28 cellular contexts compared by ENCODE assay signal in genomic region chr12:13463189-13463588, GRCh38.
DNase-seq lines count a peak whose midpoint lies in the region; ATAC-seq, FAIRE-seq and TF ChIP-seq lines count a peak whose summit lies in the region.
"Had no signal": no experiment of that assay in that cellular context is flagged by ENCODE, and none has a peak within 500 bp of the region (broad histone marks: within the 10 kb centered on the region; RNA-seq: fewer than 3 reads in every experiment).

No MANE protein-coding gene starts in this region.

- DNase-seq in Right ventricle myocardium superior = peak; percentile 46
- DNase-seq in left ventricle myocardium inferior = no peak
- peak in 2 of 3 donors; percentile 22 to 74 for DNase-seq in right cardiac atrium
- DNase-seq in right atrium auricular region (ENCODE audit: low spot score) = no peak
- DNase-seq in lung (ENCODE audit: low spot score) = peak; percentile 11
- no peak for DNase-seq in aorta
- no peak for DNase-seq in small intestine
- no peak for DNase-seq in NCI-H128 (lab: John Stamatoyannopoulos, UW; ENCODE audit: unreplicated experiment)
- DNase-seq: 8988T; ACHN; BE2C; C1 segment of cervical spinal cord; CD4-positive, alpha-beta memory T cell; CD4-positive, CD25-positive, alpha-beta regulatory T cell; CD8-positive, alpha-beta memory T cell; COR-L47; DMS 273 treated with DMSO at 0.1 percent for 48 hours; DMS153; DMS53; DMS79; DND-41; EL; GDM1 had no signal

- peaks cover 14% of the 10 kb centered on the region for H3K27me3 ChIP-seq in left ventricle myocardium inferior (ENCODE audit: low read depth)
- no peaks in the 10 kb centered on the region for H3K27me3 ChIP-seq in right cardiac atrium (ENCODE audit: control insufficient read depth, insufficient read depth)
- H3K27me3 ChIP-seq in right atrium auricular region = no peaks in the 10 kb centered on the region
- H3K27me3 ChIP-seq in lung (ENCODE audit: control insufficient read depth, insufficient read depth) = no peaks in the 10 kb centered on the region
- H3K27me3 ChIP-seq in aorta (ENCODE audit: control insufficient read depth in 1 of 2, insufficient read depth in 2 of 2, low read length in 1 of 2) = peaks cover 0 to 1% of the 10 kb centered on the region in 2 donors
- H3K27me3 ChIP-seq in small intestine (ENCODE audit: control insufficient read depth in 2 of 2, insufficient read depth in 2 of 2, low read length in 2 of 2) = no peaks in the 10 kb centered on the region
- H3K27me3 ChIP-seq: BE2C, BLaER1 had no signal

- no peaks in the 10 kb centered on the region for H3K4me1 ChIP-seq in left ventricle myocardium inferior
- H3K4me1 ChIP-seq in right cardiac atrium (ENCODE audit: control insufficient read depth, insufficient read depth, low read length) = no peaks in the 10 kb centered on the region
- no peaks in the 10 kb centered on the region for H3K4me1 ChIP-seq in right atrium auricular region
- no peaks in the 10 kb centered on the region for H3K4me1 ChIP-seq in lung (ENCODE audit: control insufficient read depth in 2 of 2, insufficient read depth in 2 of 2, low read length in 2 of 2)
- H3K4me1 ChIP-seq in aorta (ENCODE audit: control insufficient read depth in 1 of 2, insufficient read depth in 2 of 2, low read length in 2 of 2) = no peaks in the 10 kb centered on the region
- no peaks in the 10 kb centered on the region for H3K4me1 ChIP-seq in small intestine (ENCODE audit: control insufficient read depth in 2 of 2, insufficient read depth in 1 of 2, low read depth in 1 of 2, low read length in 1 of 2)
- H3K4me1 ChIP-seq: BE2C, BLaER1 had no signal

- 60% methylated on average over 2 of the region's 2 CpGs for WGBS in right cardiac atrium
- WGBS in lung, 2 donors = 63 to 84% methylated on average over 2 of the region's 2 CpGs
- WGBS in aorta, 2 donors = 69 to 83% methylated on average over 2 of the region's 2 CpGs
- 71 to 83% (median 81%) methylated on average over 2 of the region's 2 CpGs for WGBS in small intestine, 3 donors

- H3K4me3 ChIP-seq in left ventricle myocardium inferior (no peak overlapping the region), right cardiac atrium (ENCODE audit: low read length) (no peak overlapping the region), right atrium auricular region (no peak overlapping the region), lung (no peak overlapping the region), aorta (ENCODE audit: low read length in 2 of 2) (no peak overlapping the region), small intestine (ENCODE audit: low read depth in 1 of 2, low read length in 2 of 2) (no peak overlapping the region)
- H3K4me3 ChIP-seq: BLaER1, GM12878 had no signal

- no peaks in the 10 kb centered on the region for H3K9me3 ChIP-seq in left ventricle myocardium inferior (replicated peaks)
- H3K9me3 ChIP-seq in right cardiac atrium (ENCODE audit: control insufficient read depth, low read length) = no peaks in the 10 kb centered on the region
- no peaks in the 10 kb centered on the region for H3K9me3 ChIP-seq in right atrium auricular region
- no peaks in the 10 kb centered on the region for H3K9me3 ChIP-seq in lung (ENCODE audit: control insufficient read depth in 2 of 2, insufficient read depth in 1 of 2, low read length in 1 of 2)
- H3K9me3 ChIP-seq in aorta (ENCODE audit: control insufficient read depth, low read length) = no peaks in the 10 kb centered on the region
- no peaks in the 10 kb centered on the region for H3K9me3 ChIP-seq in small intestine (ENCODE audit: control insufficient read depth, low read depth)
- H3K9me3 ChIP-seq: BE2C, BLaER1 had no signal

- FAIRE-seq in small intestine (lab: Jason Lieb, UNC) = no peak
- FAIRE-seq: A204.1, GM12878, GM12892, GM18507 had no signal

- ATAC-seq in Right ventricle myocardium superior (ENCODE audit: poor library complexity) = peak; percentile 73
- peak in 1 of 2 donors; percentile 66 for ATAC-seq in right cardiac atrium
- ATAC-seq in lung (ENCODE audit: insufficient read depth, low FRiP score) = no peak
- ATAC-seq in aorta (ENCODE audit: low FRiP score) = peak; percentile 38
- ATAC-seq: GM12878 had no signal

- no peak for TF ChIP-seq CTCF in left ventricle myocardium inferior (IDR thresholded peaks at IDR 0.05; ENCODE audit: borderline replicate concordance)
- TF ChIP-seq CTCF in right atrium auricular region (IDR thresholded peaks at IDR 0.05) = no peak
- TF ChIP-seq CTCF in lung (IDR thresholded peaks at IDR 0.05; ENCODE audit: control extremely low read depth, extremely low read depth) = no peak

- no peaks in the 10 kb centered on the region for H3K36me3 ChIP-seq in left ventricle myocardium inferior
- no peaks in the 10 kb centered on the region for H3K36me3 ChIP-seq in right atrium auricular region
- no peaks in the 10 kb centered on the region for H3K36me3 ChIP-seq in lung (ENCODE audit: control insufficient read depth in 2 of 2, insufficient read depth in 2 of 2, low read length in 2 of 2)
- H3K36me3 ChIP-seq in aorta (ENCODE audit: control insufficient read depth in 1 of 2, insufficient read depth in 2 of 2, low read length in 1 of 2) = no peaks in the 10 kb centered on the region
- no peaks in the 10 kb centered on the region for H3K36me3 ChIP-seq in small intestine (ENCODE audit: control insufficient read depth in 2 of 2, insufficient read depth in 2 of 2, low read length in 2 of 2)
- H3K36me3 ChIP-seq: BE2C, BLaER1 had no signal

- intact Hi-C loops in Right ventricle myocardium superior (cut with DNase I) (no loop called here), left ventricle myocardium inferior (cut with micrococcal nuclease) (no loop called here), right cardiac atrium (cut with DNase I) (no loop called here), aorta (cut with DNase I) (no loop called here)

- no peak overlapping the region for H3K27ac ChIP-seq in left ventricle myocardium inferior (replicated peaks)
- no peak overlapping the region for H3K27ac ChIP-seq in right cardiac atrium (ENCODE audit: low read length)
- no peak overlapping the region for H3K27ac ChIP-seq in right atrium auricular region
- no peak overlapping the region for H3K27ac ChIP-seq in lung (ENCODE audit: low read depth in 1 of 2, low read length in 1 of 2)
- no peak overlapping the region for H3K27ac ChIP-seq in aorta (ENCODE audit: low read depth in 1 of 2, low read length in 2 of 2)
- H3K27ac ChIP-seq in small intestine (ENCODE audit: low read depth in 1 of 2, low read length in 1 of 2) = no peak overlapping the region
- H3K27ac ChIP-seq: BLaER1 had no signal

Comparison
In these comparisons a context has a peak if more than half of its experiments do, and no peak if none do; other contexts are left out.
1. DNase-seq: peak in Right ventricle myocardium superior (single experiment), right cardiac atrium (2 of 3) and lung (single experiment); none in left ventricle myocardium inferior (single experiment), right atrium auricular region (single experiment), aorta (0 of 2), small intestine (single experiment) and NCI-H128 (single experiment).